ENCODE assay signal across 8 cellular contexts in genomic region chr17:1724869-1725641, GRCh38. TPM values are rescaled to one million over a fixed set of nuclear protein-coding genes. Genes with fewer than 3 reads are reported as not detected.
DNase-seq lines count a peak whose midpoint lies in the region; ATAC-seq lines count a peak whose summit lies in the region.

No MANE protein-coding gene starts in this region.

- no peaks in the 10 kb centered on the region for H3K9me3 Mint-ChIP-seq in activated naive CD4-positive, alpha-beta T cell treated with anti-CD3 and anti-CD28 coated beads, Interleukin-2, amount 10 ng/mL, durations not matched to agents 7 days and 5 days

- H3K27ac Mint-ChIP-seq in activated naive CD4-positive, alpha-beta T cell treated with anti-CD3 and anti-CD28 coated beads, Interleukin-2, amount 10 ng/mL, durations not matched to agents 7 days and 5 days: peak overlapping the region; percentile 67

- peak overlapping the region; percentile 75 for H3K4me3 Mint-ChIP-seq in activated naive CD4-positive, alpha-beta T cell treated with anti-CD3 and anti-CD28 coated beads, Interleukin-2, amount 10 ng/mL, durations not matched to agents 7 days and 5 days

- peaks cover 20% of the 10 kb centered on the region for H3K36me3 Mint-ChIP-seq in activated naive CD4-positive, alpha-beta T cell treated with anti-CD3 and anti-CD28 coated beads, Interleukin-2, amount 10 ng/mL, durations not matched to agents 7 days and 5 days

- H3K27me3 Mint-ChIP-seq in activated naive CD4-positive, alpha-beta T cell treated with anti-CD3 and anti-CD28 coated beads, Interleukin-2, amount 10 ng/mL, durations not matched to agents 7 days and 5 days: no peaks in the 10 kb centered on the region

- peak; percentile 38 for DNase-seq in activated naive CD4-positive, alpha-beta T cell treated with anti-CD3 and anti-CD28 coated beads, Interleukin-2, amount 10 ng/mL, durations not matched to agents 7 days and 5 days
- DNase-seq in activated naive CD4-positive, alpha-beta T cell (lab: John Stamatoyannopoulos, UW): no peak
- peak; percentile 15 for DNase-seq in activated naive CD4-positive, alpha-beta T cell treated with anti-CD3 and anti-CD28 coated beads, Interleukin-2, amount 50 U/mL, for 16 hours
- peak; percentile 59 for DNase-seq in hepatic stellate cell (ENCODE audit: low spot score)
- no peak for DNase-seq in skeletal muscle cell (ENCODE audit: low read depth)
- DNase-seq in mucosa of gallbladder (ENCODE audit: low spot score): no peak

- ATAC-seq in HG03565 (IDR thresholded peaks at IDR 0.05; ENCODE audit: unreplicated experiment): peak; percentile 16
- no peak for ATAC-seq in HG03469 (IDR thresholded peaks at IDR 0.05; ENCODE audit: unreplicated experiment)

- peaks cover 64% of the 10 kb centered on the region for H3K4me1 Mint-ChIP-seq in activated naive CD4-positive, alpha-beta T cell treated with anti-CD3 and anti-CD28 coated beads, Interleukin-2, amount 10 ng/mL, durations not matched to agents 7 days and 5 days

- CTCF ChIA-PET in activated naive CD4-positive, alpha-beta T cell treated with anti-CD3 and anti-CD28 coated beads, Interleukin-2, amount 10 ng/mL, durations not matched to agents 7 days and 5 days (lab: Charles Lee): no interaction called here

- peak overlapping the region; percentile 59 for H3K4me3 ChIP-seq in skeletal muscle cell (ENCODE audit: low read depth, low read length)

RNA-seq across cellular contexts. Expression of gene WDR81, which starts 0.6 kb away (rescaled TPM):
- total RNA-seq in mucosa of gallbladder: 30.3 TPM

RNA-seq across cellular contexts. Expression of gene TLCD2, which starts 14.9 kb away (rescaled TPM):
- total RNA-seq in mucosa of gallbladder: 6.5 TPM

RNA-seq across cellular contexts. Expression of gene SERPINF2, which starts 17.6 kb away (rescaled TPM):
- total RNA-seq in mucosa of gallbladder: 2.9 TPM

RNA-seq across cellular contexts. Expression of gene SERPINF1, which starts 36.8 kb away (rescaled TPM):
- 129 TPM for total RNA-seq in mucosa of gallbladder

RNA-seq across cellular contexts. Expression of gene PRPF8, which starts 40.4 kb away (rescaled TPM):
- 246 TPM for total RNA-seq in mucosa of gallbladder

Comparison
In these comparisons a context has a peak if more than half of its experiments do, and no peak if none do; other contexts are left out.
1. DNase-seq: peak in activated naive CD4-positive, alpha-beta T cell treated with anti-CD3 and anti-CD28 coated beads, Interleukin-2, amount 10 ng/mL, durations not matched to agents 7 days and 5 days (single experiment), activated naive CD4-positive, alpha-beta T cell treated with anti-CD3 and anti-CD28 coated beads, Interleukin-2, amount 50 U/mL, for 16 hours (single experiment) and hepatic stellate cell (single experiment); none in activated naive CD4-positive, alpha-beta T cell (0 of 4), skeletal muscle cell (single experiment) and mucosa of gallbladder (single experiment).